In the genomic region with DNA sequence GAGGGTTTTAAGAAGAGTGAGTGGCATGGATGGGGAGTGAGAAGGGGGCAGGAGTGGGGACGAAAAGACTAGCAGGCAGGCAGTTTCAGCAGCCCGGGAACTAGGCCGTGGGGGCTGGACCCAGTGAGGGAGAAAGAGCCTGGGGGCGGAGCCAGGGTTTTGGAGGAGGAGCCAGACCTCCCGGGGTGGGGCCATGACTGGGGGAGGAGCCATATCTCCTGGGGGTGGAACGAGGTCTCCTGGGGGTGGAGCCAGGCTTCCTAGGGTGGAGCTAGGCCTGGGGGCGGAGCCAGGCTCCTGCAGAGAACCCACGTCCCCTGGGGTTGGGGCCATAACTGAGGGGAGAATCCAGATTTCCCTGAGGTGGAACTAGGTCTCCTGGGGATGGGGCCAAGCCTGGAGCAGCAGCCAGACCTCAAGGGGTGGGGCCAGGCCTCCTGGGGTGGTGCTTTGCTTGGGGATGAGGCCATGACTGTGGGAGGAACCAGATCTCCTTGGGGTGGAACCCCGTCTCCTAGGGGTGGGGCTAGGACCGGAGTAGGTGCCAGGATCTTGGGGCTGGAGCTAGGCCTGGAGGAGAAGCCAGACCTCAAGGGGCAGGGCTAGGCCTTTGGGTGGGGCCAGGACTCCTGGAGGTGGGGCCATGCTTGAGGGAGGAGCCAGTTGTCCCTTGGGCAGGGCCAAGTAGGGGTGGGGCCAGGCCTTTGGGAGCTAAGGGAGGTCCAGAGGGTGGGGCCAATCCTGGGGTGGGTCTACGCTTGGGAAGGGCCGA, we compare ENCODE assay signal across 9 cellular contexts. TPM values are rescaled to one million over a fixed set of nuclear protein-coding genes. Genes with fewer than 3 reads are reported as not detected.
DNase-seq lines count a peak whose midpoint lies in the region; ATAC-seq and TF ChIP-seq lines count a peak whose summit lies in the region.
"Had no signal": no experiment of that assay in that cellular context is flagged by ENCODE, and none has a peak within 500 bp of the region (broad histone marks: within the 10 kb centered on the region; RNA-seq: fewer than 3 reads in every experiment).

No MANE protein-coding gene starts in this region.

- DNase-seq in DMS 273 (lab: John Stamatoyannopoulos, UW; ENCODE audit: unreplicated experiment): peak; percentile 86
- DNase-seq in DMS 273 treated with DMSO at 0.1 percent for 48 hours (lab: John Stamatoyannopoulos, UW): no peak
- peak; percentile 10 for DNase-seq in NCI-H2196 treated with DMSO at 0.1 percent for 48 hours (lab: John Stamatoyannopoulos, UW; ENCODE audit: unreplicated experiment)
- DNase-seq in colonic mucosa: peak; percentile 73
- peak; percentile 41 for DNase-seq in stimulated activated CD4-positive, alpha-beta T cell treated with anti-CD3 and anti-CD28 coated beads, Interleukin-15, amount 100 ng/mL, for 24 hours
- no peak for DNase-seq in NK-92 (lab: John Stamatoyannopoulos, UW; ENCODE audit: unreplicated experiment)

- no peaks in the 10 kb centered on the region for H3K36me3 ChIP-seq in colonic mucosa

- no peak for ATAC-seq in HG02885 (IDR thresholded peaks at IDR 0.05; ENCODE audit: poor library complexity, unreplicated experiment)
- no peak for ATAC-seq in GM18861 (IDR thresholded peaks at IDR 0.05; ENCODE audit: unreplicated experiment)

- no peaks in the 10 kb centered on the region for H3K4me1 ChIP-seq in colonic mucosa

- no peak for TF ChIP-seq CTCF in colonic mucosa (IDR thresholded peaks at IDR 0.05)

- no peak overlapping the region for H3K4me3 ChIP-seq in colonic mucosa

- H3K9me3 ChIP-seq in colonic mucosa: no peaks in the 10 kb centered on the region

- intact Hi-C loops in colonic mucosa (cut with DNase I): no loop called here

- H3K27ac ChIP-seq in colonic mucosa: no peak overlapping the region

- no peaks in the 10 kb centered on the region for H3K27me3 ChIP-seq in colonic mucosa

- H3K9ac ChIP-seq in colonic mucosa (ENCODE audit: low read depth in 2 of 2, low read length in 2 of 2): no peak overlapping the region

RNA-seq across cellular contexts. Expression of a gene that starts 41.7 kb away (rescaled TPM):
- total RNA-seq in colonic mucosa: under 1 TPM; 0.15 to 0.42 TPM
- total RNA-seq: T-helper 2 cell treated with Interferon-gamma antibody and Interleukin-4, amounts not matched to agents 100 ng/mL and 5 ng/mL, for 36 hours had no signal

Comparison
In these comparisons a context has a peak if more than half of its experiments do, and no peak if none do; other contexts are left out.
1. DNase-seq: peak in DMS 273 (single experiment), NCI-H2196 treated with DMSO at 0.1 percent for 48 hours (single experiment), colonic mucosa (single experiment) and stimulated activated CD4-positive, alpha-beta T cell treated with anti-CD3 and anti-CD28 coated beads, Interleukin-15, amount 100 ng/mL, for 24 hours (single experiment); none in DMS 273 treated with DMSO at 0.1 percent for 48 hours (single experiment) and NK-92 (single experiment).